Comparison of ENCODE assay signal across 1 cellular context in genomic region chr10:72215611-72216549, GRCh38.
TF ChIP-seq lines count a peak whose summit lies in the region.

TSS of gene ANAPC16 (plus strand) at chr10:72216012. CDS start at chr10:72223915, 7,903 bp downstream.
TSS of gene ASCC1 (minus strand) at chr10:72216276. CDS start at chr10:72213298, 2,978 bp downstream.

TF ChIP-seq in HepG2, 621 proteins besides CTCF, POLR2A, EP300 and RAD21 (continued from another document and continues in another):
- TF ChIP-seq ZNF546 (CRISPR knock-in tag; conservative IDR thresholded peaks at IDR 0.05) (peak; percentile 78; the same call in 1 of the 2 replicates), SMC3 (IDR thresholded peaks at IDR 0.05; ENCODE audit: low read length) (no peak), GABPA (IDR thresholded peaks at IDR 0.05; ENCODE audit: low read depth, low read length) (no peak), GABPA (CRISPR knock-in tag; IDR thresholded peaks at IDR 0.05; ENCODE audit: low read depth) (no peak), TCF7 (IDR thresholded peaks at IDR 0.05; ENCODE audit: low read depth) (no peak), FOXO4 (CRISPR knock-in tag; conservative IDR thresholded peaks at IDR 0.05) (0 out of 2 replicates have a peak, but pooled peaks have one; percentile 47), HNRNPK (IDR thresholded peaks at IDR 0.05; ENCODE audit: low read depth, low read length, poor library complexity, severe bottlenecking) (peak; percentile 93), ZNF609 (CRISPR knock-in tag; IDR thresholded peaks at IDR 0.05; ENCODE audit: borderline replicate concordance) (peak; percentile 73), NR3C1 (CRISPR knock-in tag; IDR thresholded peaks at IDR 0.05) (no peak), ZBTB7B (CRISPR knock-in tag; IDR thresholded peaks at IDR 0.05) (peak; percentile 80; the same call in 1 of the 2 replicates), FIP1L1 (IDR thresholded peaks at IDR 0.05; ENCODE audit: borderline replicate concordance, insufficient read depth, low read depth, low read length) (peak; percentile 82; the same call in 1 of the 2 replicates), PAX8 (CRISPR knock-in tag; IDR thresholded peaks at IDR 0.05; ENCODE audit: borderline replicate concordance) (0 out of 2 replicates have a peak, but pooled peaks have one; percentile 82), ZNF431 (CRISPR knock-in tag; IDR thresholded peaks at IDR 0.05; ENCODE audit: borderline replicate concordance, low read depth) (no peak; the same call in 1 of the 2 replicates), ZNF672 (CRISPR knock-in tag; IDR thresholded peaks at IDR 0.05) (no peak), NR0B2 (CRISPR knock-in tag; IDR thresholded peaks at IDR 0.05) (peak; percentile 78; the same call in 1 of the 2 replicates), ZNF776 (CRISPR knock-in tag; IDR thresholded peaks at IDR 0.05) (0 out of 2 replicates have a peak, but pooled peaks have one; percentile 57), ZNF556 (CRISPR knock-in tag; IDR thresholded peaks at IDR 0.05; ENCODE audit: borderline replicate concordance) (peak; percentile 91), ZNF224 (CRISPR knock-in tag; IDR thresholded peaks at IDR 0.05) (peak; percentile 91; the same call in 1 of the 2 replicates), CEBPB (IDR thresholded peaks at IDR 0.05; ENCODE audit: borderline replicate concordance, low read depth, low read length) (no peak), TERF1 (CRISPR knock-in tag; IDR thresholded peaks at IDR 0.05) (no peak), HOXA3 (CRISPR knock-in tag; IDR thresholded peaks at IDR 0.05) (peak; percentile 87), ZSCAN20 (CRISPR knock-in tag; IDR thresholded peaks at IDR 0.05; ENCODE audit: borderline replicate concordance) (no peak), ZNF839 (CRISPR knock-in tag; IDR thresholded peaks at IDR 0.05; ENCODE audit: borderline replicate concordance) (0 out of 2 replicates have a peak, but pooled peaks have one; percentile 83), ZHX2 (IDR thresholded peaks at IDR 0.05; ENCODE audit: low read depth) (0 out of 2 replicates have a peak, but pooled peaks have one; percentile 29), ZHX2 (CRISPR knock-in tag; IDR thresholded peaks at IDR 0.05; ENCODE audit: borderline replicate concordance) (no peak), HNRNPL (IDR thresholded peaks at IDR 0.05; ENCODE audit: low read depth, low read length) (no peak), BORCS8-MEF2B (CRISPR knock-in tag; IDR thresholded peaks at IDR 0.05) (peak; percentile 93), ZC3H13 (CRISPR knock-in tag; IDR thresholded peaks at IDR 0.05) (peak; percentile 93), THAP8 (CRISPR knock-in tag; IDR thresholded peaks at IDR 0.05; ENCODE audit: borderline replicate concordance) (no peak), TEF (CRISPR knock-in tag; IDR thresholded peaks at IDR 0.05) (0 out of 2 replicates have a peak, but pooled peaks have one; percentile 43), SAP130 (CRISPR knock-in tag; IDR thresholded peaks at IDR 0.05; ENCODE audit: low read depth) (peak; percentile 95)
- TF ChIP-seq, protein P1, sequence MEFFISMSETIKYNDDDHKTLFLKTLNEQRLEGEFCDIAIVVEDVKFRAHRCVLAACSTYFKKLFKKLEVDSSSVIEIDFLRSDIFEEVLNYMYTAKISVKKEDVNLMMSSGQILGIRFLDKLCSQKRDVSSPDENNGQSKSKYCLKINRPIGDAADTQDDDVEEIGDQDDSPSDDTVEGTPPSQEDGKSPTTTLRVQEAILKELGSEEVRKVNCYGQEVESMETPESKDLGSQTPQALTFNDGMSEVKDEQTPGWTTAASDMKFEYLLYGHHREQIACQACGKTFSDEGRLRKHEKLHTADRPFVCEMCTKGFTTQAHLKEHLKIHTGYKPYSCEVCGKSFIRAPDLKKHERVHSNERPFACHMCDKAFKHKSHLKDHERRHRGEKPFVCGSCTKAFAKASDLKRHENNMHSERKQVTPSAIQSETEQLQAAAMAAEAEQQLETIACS (CRISPR knock-in tag; IDR thresholded peaks at IDR 0.05) = peak; percentile 100
- TF ChIP-seq, protein P2, sequence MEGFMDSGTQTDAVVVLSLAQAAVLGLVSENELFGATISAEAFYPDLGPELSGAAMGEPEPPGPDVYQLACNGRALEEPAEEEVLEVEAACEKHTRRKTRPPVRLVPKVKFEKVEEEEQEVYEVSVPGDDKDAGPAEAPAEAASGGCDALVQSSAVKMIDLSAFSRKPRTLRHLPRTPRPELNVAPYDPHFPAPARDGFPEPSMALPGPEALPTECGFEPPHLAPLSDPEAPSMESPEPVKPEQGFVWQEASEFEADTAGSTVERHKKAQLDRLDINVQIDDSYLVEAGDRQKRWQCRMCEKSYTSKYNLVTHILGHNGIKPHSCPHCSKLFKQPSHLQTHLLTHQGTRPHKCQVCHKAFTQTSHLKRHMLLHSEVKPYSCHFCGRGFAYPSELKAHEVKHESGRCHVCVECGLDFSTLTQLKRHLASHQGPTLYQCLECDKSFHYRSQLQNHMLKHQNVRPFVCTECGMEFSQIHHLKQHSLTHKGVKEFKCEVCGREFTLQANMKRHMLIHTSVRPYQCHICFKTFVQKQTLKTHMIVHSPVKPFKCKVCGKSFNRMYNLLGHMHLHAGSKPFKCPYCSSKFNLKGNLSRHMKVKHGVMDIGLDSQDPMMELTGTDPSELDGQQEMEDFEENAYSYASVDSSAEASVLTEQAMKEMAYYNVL (CRISPR knock-in tag; IDR thresholded peaks at IDR 0.05; ENCODE audit: borderline replicate concordance) = no peak
